In genomic region chr11:130070829-130071205, GRCh38 we compare ENCODE assay signal across 8 cellular contexts. TPM values are rescaled to one million over a fixed set of nuclear protein-coding genes. Genes with fewer than 3 reads are reported as not detected.
A peak's percentile ranks its signal among the peaks of the same experiment; 100 is the strongest.
DNase-seq lines count a peak whose midpoint lies in the region; ATAC-seq and TF ChIP-seq lines count a peak whose summit lies in the region.

No MANE protein-coding gene starts in this region.

- no peak for TF ChIP-seq CTCF in BJ (IDR thresholded peaks at IDR 0.05; ENCODE audit: insufficient read depth, low read depth, low read length)
- no peak for TF ChIP-seq CTCF in ascending aorta (IDR thresholded peaks at IDR 0.05)

- CTCF ChIA-PET in BJ (lab: Yijun Ruan, JAX) = interaction anchor here (0.6 to 1.8 kb wide), 7 partner anchors 12 to 149 kb away, joined by 3 to 5 read pairs (median 3); no protein-coding TSS in a partner anchor

- no peaks in the 10 kb centered on the region for H3K36me3 ChIP-seq in BJ (ENCODE audit: control insufficient read depth, insufficient read depth, low read length)
- H3K36me3 ChIP-seq in KOPT-K1 (ENCODE audit: insufficient read depth, low read length) = no peaks in the 10 kb centered on the region
- H3K36me3 ChIP-seq in ascending aorta = no peaks in the 10 kb centered on the region
- H3K36me3 ChIP-seq in iPS-20b (ENCODE audit: insufficient read depth, low read depth, low read length) = no peaks in the 10 kb centered on the region

- peak overlapping the region; percentile 80; the same call in 1 of the 2 replicates for H3K9ac ChIP-seq in iPS-20b (ENCODE audit: low read depth, low read length)

- intact Hi-C loops in ascending aorta (cut with DNase I) = no loop called here

- POLR2A ChIA-PET in BJ (lab: Charles Lee) = interaction anchor here (0.6 kb wide), 1 partner anchor 9 kb away, joined by 9 read pairs; no protein-coding TSS in a partner anchor

- H3K9me3 ChIP-seq in KOPT-K1 (ENCODE audit: insufficient read depth, low read length, poor library complexity, severe bottlenecking) (no peaks in the 10 kb centered on the region), ascending aorta (no peaks in the 10 kb centered on the region), iPS-20b (ENCODE audit: insufficient read depth, low read depth, low read length) (no peaks in the 10 kb centered on the region)

- H3K9me3 Mint-ChIP-seq in stimulated activated effector memory CD8-positive, alpha-beta T cell treated with anti-CD3 and anti-CD28 coated beads, Interleukin-12 subunit alpha, Interleukin-12 subunit beta, amount 100 ng/mL, for 72 hours = no peaks in the 10 kb centered on the region

- H3K27ac Mint-ChIP-seq in stimulated activated effector memory CD8-positive, alpha-beta T cell treated with anti-CD3 and anti-CD28 coated beads, Interleukin-12 subunit alpha, Interleukin-12 subunit beta, amount 100 ng/mL, for 72 hours = peak overlapping the region; percentile 32

- no peak for ATAC-seq in stimulated activated effector memory CD8-positive, alpha-beta T cell treated with anti-CD3 and anti-CD28 coated beads, Interleukin-12 subunit alpha, Interleukin-12 subunit beta, amount 100 ng/mL, for 72 hours
- ATAC-seq in HG03469 (IDR thresholded peaks at IDR 0.05; ENCODE audit: unreplicated experiment) = no peak
- ATAC-seq in HG03139 (IDR thresholded peaks at IDR 0.05; ENCODE audit: unreplicated experiment) = no peak

- peaks cover 6% of the 10 kb centered on the region for H3K36me3 Mint-ChIP-seq in stimulated activated effector memory CD8-positive, alpha-beta T cell treated with anti-CD3 and anti-CD28 coated beads, Interleukin-12 subunit alpha, Interleukin-12 subunit beta, amount 100 ng/mL, for 72 hours

- H3K27me3 ChIP-seq in BJ (ENCODE audit: control insufficient read depth, insufficient read depth, low read length) (no peaks in the 10 kb centered on the region), ascending aorta (no peaks in the 10 kb centered on the region), iPS-20b (ENCODE audit: insufficient read depth, low read length) (peaks cover 35% of the 10 kb centered on the region)

- peak overlapping the region; percentile 96 for H3K4me3 Mint-ChIP-seq in stimulated activated effector memory CD8-positive, alpha-beta T cell treated with anti-CD3 and anti-CD28 coated beads, Interleukin-12 subunit alpha, Interleukin-12 subunit beta, amount 100 ng/mL, for 72 hours

- H3K4me3 ChIP-seq in BJ (ENCODE audit: low read depth, low read length) = peak overlapping the region; percentile 93
- H3K4me3 ChIP-seq in ascending aorta = peak overlapping the region; percentile 87 to 96
- H3K4me3 ChIP-seq in iPS-20b (ENCODE audit: low read length) = peak overlapping the region; percentile 97

- H3K27ac ChIP-seq in KOPT-K1 (ENCODE audit: low read depth, low read length, poor library complexity, severe bottlenecking) (peak overlapping the region; percentile 62), ascending aorta (peak overlapping the region; percentile 91 to 98), iPS-20b (ENCODE audit: low read length) (no peak overlapping the region)

- DNase-seq in BJ (ENCODE audit: low read depth) (no peak), ascending aorta (ENCODE audit: low spot score in 2 of 2) (no peak), mesenteric fat pad (ENCODE audit: low spot score) (no peak)
- no peak for DNase-seq in stimulated activated effector memory CD8-positive, alpha-beta T cell treated with anti-CD3 and anti-CD28 coated beads, Interleukin-12 subunit alpha, Interleukin-12 subunit beta, amount 100 ng/mL, for 72 hours (ENCODE audit: low spot score in 2 of 2)

- H3K4me1 Mint-ChIP-seq in stimulated activated effector memory CD8-positive, alpha-beta T cell treated with anti-CD3 and anti-CD28 coated beads, Interleukin-12 subunit alpha, Interleukin-12 subunit beta, amount 100 ng/mL, for 72 hours = peaks cover 23% of the 10 kb centered on the region

- H3K4me1 ChIP-seq in ascending aorta (peaks cover 11 to 12% of the 10 kb centered on the region in 2 donors), iPS-20b (ENCODE audit: insufficient read depth, low read length) (peaks cover 10% of the 10 kb centered on the region; the same call in 1 of the 2 replicates)

RNA-seq across cellular contexts. Expression of gene APLP2, which starts 1.1 kb away (rescaled TPM):
- polyA plus RNA-seq in BJ (2011; rRNA removed) = 382 and 465 TPM in 2 replicates
- 62.7 and 74.8 TPM in 2 replicates for polyA minus RNA-seq in BJ (2011; rRNA and poly(A)+ RNA removed)
- total RNA-seq in ascending aorta = 216 TPM
- 298 TPM for total RNA-seq in mesenteric fat pad
